ENCODE assay signal across 18 cellular contexts in genomic region chr1:73953186-73953585, GRCh38.
"Had no signal": no experiment of that assay in that cellular context is flagged by ENCODE, and none has a peak within 500 bp of the region (broad histone marks: within the 10 kb centered on the region; RNA-seq: fewer than 3 reads in every experiment).

No MANE protein-coding gene starts in this region.

- DNase-seq: occipital lobe; ovary; psoas muscle; right cardiac atrium; right lobe of liver; sigmoid colon; small intestine; stimulated activated CD4-positive, alpha-beta T cell treated with anti-CD3 and anti-CD28 coated beads, Interleukin-15, amount 100 ng/mL, for 24 hours; stimulated activated CD4-positive, alpha-beta T cell treated with anti-CD3 and anti-CD28 coated beads, Interleukin-2, amount 100 ng/mL, for 24 hours; stimulated activated CD4-positive, alpha-beta T cell treated with anti-CD3 and anti-CD28 coated beads, Interleukin-2, amount 100 ng/mL, for 48 hours; stimulated activated CD4-positive, alpha-beta T cell treated with anti-CD3 and anti-CD28 coated beads, Interleukin-4, amount 100 ng/mL, for 24 hours; stimulated activated naive B cell treated with anti-CD40 and anti-IgM and Interleukin-4, amounts not matched to agents 10 μg/mL and 1 μg/mL and 100 μg/mL, for 72 hours; stimulated activated naive CD4-positive, alpha-beta T cell treated with Interleukin-2 at 50 U/mL for 16 hours; stomach; thyroid gland; trophoblast cell; upper lobe of left lung had no signal

- ATAC-seq: psoas muscle; right cardiac atrium; right lobe of liver; stimulated activated effector memory CD8-positive, alpha-beta T cell treated with anti-CD3 and anti-CD28 coated beads, Interleukin-12 subunit alpha, Interleukin-12 subunit beta, amount 100 ng/mL, for 72 hours; stimulated activated naive B cell treated with anti-CD40 and anti-IgM and Interleukin-4, amounts not matched to agents 10 μg/mL and 1 μg/mL and 100 μg/mL, for 72 hours had no signal
